ENCODE assay signal across 2 cellular contexts in genomic region chr11:94705419-94705818, GRCh38.
TF ChIP-seq lines count a peak whose summit lies in the region.

No MANE protein-coding gene starts in this region.

TF ChIP-seq in SK-N-SH, 30 proteins besides CTCF, POLR2A, EP300 and RAD21 (continued from another document):
- TF ChIP-seq ZBTB33 (IDR thresholded peaks at IDR 0.05; ENCODE audit: borderline replicate concordance, low read depth) (no peak), FOXJ3 (CRISPR knock-in tag; IDR thresholded peaks at IDR 0.05) (no peak), REST (IDR thresholded peaks at IDR 0.05; ENCODE audit: low read depth, low read length) (no peak), RXRA (IDR thresholded peaks at IDR 0.05; ENCODE audit: borderline replicate concordance, low read depth) (no peak), JUND (IDR thresholded peaks at IDR 0.05) (no peak), RFX5 (IDR thresholded peaks at IDR 0.05; ENCODE audit: low read length) (no peak), EZH2phosphoT487 (IDR thresholded peaks at IDR 0.05; ENCODE audit: borderline replicate concordance, low read depth) (no peak), USF2 (IDR thresholded peaks at IDR 0.05; ENCODE audit: borderline replicate concordance, low read depth, low read length) (no peak), TCF12 (IDR thresholded peaks at IDR 0.05) (no peak), GABPA (IDR thresholded peaks at IDR 0.05; ENCODE audit: low read depth) (no peak), YY1 (IDR thresholded peaks at IDR 0.05; ENCODE audit: low read depth) (no peak), POLR2AphosphoS5 (IDR thresholded peaks at IDR 0.05; ENCODE audit: low read depth, low read length) (no peak), SIN3A (IDR thresholded peaks at IDR 0.05; ENCODE audit: borderline replicate concordance, low read depth, low read length) (no peak), MXI1 (IDR thresholded peaks at IDR 0.05; ENCODE audit: low read depth, low read length) (no peak), NRF1 (IDR thresholded peaks at IDR 0.05; ENCODE audit: low read depth, low read length) (no peak), USF1 (IDR thresholded peaks at IDR 0.05; ENCODE audit: borderline replicate concordance, low read depth) (no peak), TEAD4 (IDR thresholded peaks at IDR 0.05; ENCODE audit: borderline replicate concordance, insufficient read depth) (no peak), RCOR1 (IDR thresholded peaks at IDR 0.05; ENCODE audit: low read length) (no peak)

TF ChIP-seq in SK-N-SH treated with all-trans-retinoic acid at 6 μM for 48 hours, 23 proteins besides CTCF, POLR2A, EP300 and RAD21 (continued from another document):
- no peak for TF ChIP-seq POU6F1 (CRISPR knock-in tag; IDR thresholded peaks at IDR 0.05; ENCODE audit: borderline replicate concordance, low read depth)
- no peak for TF ChIP-seq SNAI2 (CRISPR knock-in tag; IDR thresholded peaks at IDR 0.05)
- TF ChIP-seq CREB5 (CRISPR knock-in tag; IDR thresholded peaks at IDR 0.05; ENCODE audit: low read depth): no peak
- no peak for TF ChIP-seq TCF4 (CRISPR knock-in tag; IDR thresholded peaks at IDR 0.05; ENCODE audit: borderline replicate concordance)
- no peak for TF ChIP-seq ISL1 (CRISPR knock-in tag; IDR thresholded peaks at IDR 0.05)
- no peak for TF ChIP-seq OSR1 (CRISPR knock-in tag; IDR thresholded peaks at IDR 0.05)
- no peak for TF ChIP-seq ZNF8 (CRISPR knock-in tag; IDR thresholded peaks at IDR 0.05)
- TF ChIP-seq ZNF565 (CRISPR knock-in tag; conservative IDR thresholded peaks at IDR 0.05; ENCODE audit: low read depth): no peak
- no peak for TF ChIP-seq GLIS3 (CRISPR knock-in tag; IDR thresholded peaks at IDR 0.05)
